Comparison of ENCODE assay signal across 12 cellular contexts in the genomic region with DNA sequence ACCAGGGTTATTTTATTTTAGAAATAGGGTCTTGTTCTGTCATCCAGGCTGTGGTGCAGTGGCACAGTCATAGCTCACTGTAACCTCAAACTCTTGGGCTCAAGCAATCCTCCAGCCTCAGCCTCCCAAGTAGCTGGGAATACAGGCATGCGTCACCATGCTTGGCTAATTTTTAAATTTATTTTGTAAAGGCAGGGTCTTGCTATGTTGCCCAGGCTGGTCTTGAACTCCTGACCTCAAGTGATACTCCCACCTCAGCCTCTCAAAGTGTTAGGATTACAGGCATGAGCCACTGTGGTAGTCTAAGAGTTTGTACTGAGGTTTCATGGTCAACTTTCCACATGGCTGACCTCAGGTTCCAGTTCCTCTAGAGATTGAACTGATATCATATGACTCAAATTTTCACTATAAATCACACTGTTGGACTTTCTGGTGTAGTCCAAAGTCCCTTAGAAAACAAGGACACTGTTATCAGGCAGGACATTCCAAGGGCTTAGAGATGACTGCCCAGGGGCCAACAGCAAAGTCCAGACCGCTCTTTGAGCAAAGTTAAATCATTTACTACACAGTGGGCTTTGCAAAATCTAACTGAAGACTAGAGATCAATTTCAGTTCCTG.
A peak's percentile ranks its signal among the peaks of the same experiment; 100 is the strongest.
DNase-seq lines count a peak whose midpoint lies in the region; ATAC-seq and TF ChIP-seq lines count a peak whose summit lies in the region.
"Had no signal": no experiment of that assay in that cellular context is flagged by ENCODE, and none has a peak within 500 bp of the region (broad histone marks: within the 10 kb centered on the region; RNA-seq: fewer than 3 reads in every experiment).

No MANE protein-coding gene starts in this region.

- TF ChIP-seq POLR2A in GM18505 (IDR thresholded peaks at IDR 0.05; ENCODE audit: borderline replicate concordance, extremely low read depth, insufficient read depth, insufficient read length): no peak

- WGBS in hepatocyte (ENCODE audit: low lambda C conversion rate, missing lambda C conversion rate): 58% methylated on average over 2 of the region's 2 CpGs

- no peaks in the 10 kb centered on the region for H3K79me2 ChIP-seq in hepatocyte

- H2AFZ ChIP-seq in hepatocyte: no peak overlapping the region

- peak; percentile 91 for ATAC-seq in GM18505 (IDR thresholded peaks at IDR 0.05; ENCODE audit: unreplicated experiment)
- peak; percentile 72 for ATAC-seq in GM21529 (IDR thresholded peaks at IDR 0.05; ENCODE audit: unreplicated experiment)
- ATAC-seq in HG03196 (IDR thresholded peaks at IDR 0.05; ENCODE audit: unreplicated experiment): peak; percentile 70
- ATAC-seq in left lobe of liver: no peak
- no peak for ATAC-seq in GM21737 (IDR thresholded peaks at IDR 0.05; ENCODE audit: unreplicated experiment)
- ATAC-seq: gastrocnemius medialis had no signal

- H3K4me1 ChIP-seq in hepatocyte (ENCODE audit: insufficient read depth): peaks cover 11% of the 10 kb centered on the region
- H3K4me1 ChIP-seq: gastrocnemius medialis had no signal

- H4K20me1 ChIP-seq in hepatocyte (ENCODE audit: insufficient read depth, poor library complexity, severe bottlenecking): no peaks in the 10 kb centered on the region
- H4K20me1 ChIP-seq: BLaER1 had no signal

- H3K27me3 ChIP-seq in hepatocyte: no peaks in the 10 kb centered on the region
- H3K27me3 ChIP-seq: BLaER1, gastrocnemius medialis had no signal

- peak; percentile 44 for DNase-seq in hepatocyte (ENCODE audit: low spot score)
- DNase-seq in left lobe of liver (ENCODE audit: low spot score): no peak
- DNase-seq in effector CD8-positive, alpha-beta T cell (lab: John Stamatoyannopoulos, UW): no peak
- DNase-seq in T-helper 1 cell: no peak
- DNase-seq: amniotic stem cell, gastrocnemius medialis, MM.1S had no signal

- H3K9me3 ChIP-seq in hepatocyte (ENCODE audit: low read depth): no peaks in the 10 kb centered on the region
- H3K9me3 ChIP-seq: BLaER1, gastrocnemius medialis had no signal

- peak overlapping the region; percentile 52 for H3K27ac ChIP-seq in hepatocyte
- H3K27ac ChIP-seq: BLaER1, gastrocnemius medialis had no signal

- TF ChIP-seq CTCF in hepatocyte (IDR thresholded peaks at IDR 0.05; ENCODE audit: poor library complexity): no peak

- no peaks in the 10 kb centered on the region for H3K36me3 ChIP-seq in hepatocyte (replicated peaks; ENCODE audit: insufficient read depth, low read depth)
- H3K36me3 ChIP-seq: BLaER1, gastrocnemius medialis had no signal

- H3K9me2 ChIP-seq in hepatocyte (replicated peaks; ENCODE audit: insufficient read depth): no peaks in the 10 kb centered on the region

- H3K4me3 ChIP-seq in hepatocyte: no peak overlapping the region
- H3K4me3 ChIP-seq: BLaER1, gastrocnemius medialis had no signal

- H3K4me2 ChIP-seq in hepatocyte: peak overlapping the region; percentile 42
- H3K4me2 ChIP-seq: BLaER1 had no signal

Comparison
In these comparisons a context has a peak if more than half of its experiments do, and no peak if none do; other contexts are left out.
1. ATAC-seq: peak in GM18505 (single experiment), GM21529 (single experiment) and HG03196 (single experiment); none in left lobe of liver (single experiment) and GM21737 (single experiment).